In the genomic region with DNA sequence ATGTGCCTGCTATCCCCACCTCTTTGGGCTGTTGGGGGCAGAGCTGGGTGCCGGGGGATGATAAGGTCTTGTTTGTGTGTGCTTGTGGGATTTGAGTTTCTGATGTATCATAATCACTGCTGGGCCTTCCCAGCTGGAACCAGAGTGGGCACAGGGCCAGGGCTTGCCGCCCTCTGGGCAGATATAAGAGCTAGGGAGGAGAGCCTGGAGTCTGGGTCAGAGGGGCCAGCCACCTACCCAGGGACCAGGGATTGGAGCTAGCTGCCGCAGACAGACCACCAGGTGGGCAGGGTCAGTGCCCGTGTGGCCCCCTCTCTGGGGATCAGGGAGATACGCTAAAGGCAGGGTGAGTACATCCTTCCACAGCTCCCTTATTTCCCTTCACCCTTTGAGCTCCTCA, we compare ENCODE assay signal across 1 cellular context.
A peak's percentile ranks its signal among the peaks of the same experiment; 100 is the strongest.
TF ChIP-seq lines count a peak whose summit lies in the region.

No MANE protein-coding gene starts in this region.

TF ChIP-seq in HepG2, 621 proteins besides CTCF, POLR2A, EP300 and RAD21 (continued from another document and continues in another):
- TF ChIP-seq, protein P1, sequence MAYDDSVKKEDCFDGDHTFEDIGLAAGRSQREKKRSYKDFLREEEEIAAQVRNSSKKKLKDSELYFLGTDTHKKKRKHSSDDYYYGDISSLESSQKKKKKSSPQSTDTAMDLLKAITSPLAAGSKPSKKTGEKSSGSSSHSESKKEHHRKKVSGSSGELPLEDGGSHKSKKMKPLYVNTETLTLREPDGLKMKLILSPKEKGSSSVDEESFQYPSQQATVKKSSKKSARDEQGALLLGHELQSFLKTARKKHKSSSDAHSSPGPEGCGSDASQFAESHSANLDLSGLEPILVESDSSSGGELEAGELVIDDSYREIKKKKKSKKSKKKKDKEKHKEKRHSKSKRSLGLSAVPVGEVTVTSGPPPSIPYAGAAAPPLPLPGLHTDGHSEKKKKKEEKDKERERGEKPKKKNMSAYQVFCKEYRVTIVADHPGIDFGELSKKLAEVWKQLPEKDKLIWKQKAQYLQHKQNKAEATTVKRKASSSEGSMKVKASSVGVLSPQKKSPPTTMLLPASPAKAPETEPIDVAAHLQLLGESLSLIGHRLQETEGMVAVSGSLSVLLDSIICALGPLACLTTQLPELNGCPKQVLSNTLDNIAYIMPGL (CRISPR knock-in tag; IDR thresholded peaks at IDR 0.05; ENCODE audit: borderline replicate concordance in 1 of 2, low read depth in 1 of 2), result no peak
- TF ChIP-seq TBX2 (CRISPR knock-in tag; IDR thresholded peaks at IDR 0.05; ENCODE audit: borderline replicate concordance), result 0 out of 2 replicates have a peak, but pooled peaks have one; percentile 17
- TF ChIP-seq AGO1 (IDR thresholded peaks at IDR 0.05; ENCODE audit: low read depth, low read length, poor library complexity, severe bottlenecking), result no peak
- no peak for TF ChIP-seq YY1 (IDR thresholded peaks at IDR 0.05; ENCODE audit: insufficient read depth, insufficient replicate concordance, low read depth, low read length)
- no peak for TF ChIP-seq MEIS2 (CRISPR knock-in tag; IDR thresholded peaks at IDR 0.05)
- TF ChIP-seq RFXAP (CRISPR knock-in tag; IDR thresholded peaks at IDR 0.05; ENCODE audit: borderline replicate concordance), result no peak
- TF ChIP-seq ZFP1 (CRISPR knock-in tag; IDR thresholded peaks at IDR 0.05), result no peak
- TF ChIP-seq, protein P2, sequence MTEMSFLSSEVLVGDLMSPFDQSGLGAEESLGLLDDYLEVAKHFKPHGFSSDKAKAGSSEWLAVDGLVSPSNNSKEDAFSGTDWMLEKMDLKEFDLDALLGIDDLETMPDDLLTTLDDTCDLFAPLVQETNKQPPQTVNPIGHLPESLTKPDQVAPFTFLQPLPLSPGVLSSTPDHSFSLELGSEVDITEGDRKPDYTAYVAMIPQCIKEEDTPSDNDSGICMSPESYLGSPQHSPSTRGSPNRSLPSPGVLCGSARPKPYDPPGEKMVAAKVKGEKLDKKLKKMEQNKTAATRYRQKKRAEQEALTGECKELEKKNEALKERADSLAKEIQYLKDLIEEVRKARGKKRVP (CRISPR knock-in tag; IDR thresholded peaks at IDR 0.05), result no peak
- no peak for TF ChIP-seq ZNF530 (CRISPR knock-in tag; IDR thresholded peaks at IDR 0.05; ENCODE audit: low read depth)
- TF ChIP-seq, protein P3, sequence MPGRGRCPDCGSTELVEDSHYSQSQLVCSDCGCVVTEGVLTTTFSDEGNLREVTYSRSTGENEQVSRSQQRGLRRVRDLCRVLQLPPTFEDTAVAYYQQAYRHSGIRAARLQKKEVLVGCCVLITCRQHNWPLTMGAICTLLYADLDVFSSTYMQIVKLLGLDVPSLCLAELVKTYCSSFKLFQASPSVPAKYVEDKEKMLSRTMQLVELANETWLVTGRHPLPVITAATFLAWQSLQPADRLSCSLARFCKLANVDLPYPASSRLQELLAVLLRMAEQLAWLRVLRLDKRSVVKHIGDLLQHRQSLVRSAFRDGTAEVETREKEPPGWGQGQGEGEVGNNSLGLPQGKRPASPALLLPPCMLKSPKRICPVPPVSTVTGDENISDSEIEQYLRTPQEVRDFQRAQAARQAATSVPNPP (CRISPR knock-in tag; IDR thresholded peaks at IDR 0.05), result no peak
- TF ChIP-seq CHCHD3 (CRISPR knock-in tag; IDR thresholded peaks at IDR 0.05), result 0 out of 2 replicates have a peak, but pooled peaks have one; percentile 22
- TF ChIP-seq ZFP82 (CRISPR knock-in tag; IDR thresholded peaks at IDR 0.05; ENCODE audit: borderline replicate concordance), result no peak
- TF ChIP-seq, protein P4, sequence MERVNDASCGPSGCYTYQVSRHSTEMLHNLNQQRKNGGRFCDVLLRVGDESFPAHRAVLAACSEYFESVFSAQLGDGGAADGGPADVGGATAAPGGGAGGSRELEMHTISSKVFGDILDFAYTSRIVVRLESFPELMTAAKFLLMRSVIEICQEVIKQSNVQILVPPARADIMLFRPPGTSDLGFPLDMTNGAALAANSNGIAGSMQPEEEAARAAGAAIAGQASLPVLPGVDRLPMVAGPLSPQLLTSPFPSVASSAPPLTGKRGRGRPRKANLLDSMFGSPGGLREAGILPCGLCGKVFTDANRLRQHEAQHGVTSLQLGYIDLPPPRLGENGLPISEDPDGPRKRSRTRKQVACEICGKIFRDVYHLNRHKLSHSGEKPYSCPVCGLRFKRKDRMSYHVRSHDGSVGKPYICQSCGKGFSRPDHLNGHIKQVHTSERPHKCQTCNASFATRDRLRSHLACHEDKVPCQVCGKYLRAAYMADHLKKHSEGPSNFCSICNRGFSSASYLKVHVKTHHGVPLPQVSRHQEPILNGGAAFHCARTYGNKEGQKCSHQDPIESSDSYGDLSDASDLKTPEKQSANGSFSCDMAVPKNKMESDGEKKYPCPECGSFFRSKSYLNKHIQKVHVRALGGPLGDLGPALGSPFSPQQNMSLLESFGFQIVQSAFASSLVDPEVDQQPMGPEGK (CRISPR knock-in tag; IDR thresholded peaks at IDR 0.05), result no peak
- TF ChIP-seq, protein P5, sequence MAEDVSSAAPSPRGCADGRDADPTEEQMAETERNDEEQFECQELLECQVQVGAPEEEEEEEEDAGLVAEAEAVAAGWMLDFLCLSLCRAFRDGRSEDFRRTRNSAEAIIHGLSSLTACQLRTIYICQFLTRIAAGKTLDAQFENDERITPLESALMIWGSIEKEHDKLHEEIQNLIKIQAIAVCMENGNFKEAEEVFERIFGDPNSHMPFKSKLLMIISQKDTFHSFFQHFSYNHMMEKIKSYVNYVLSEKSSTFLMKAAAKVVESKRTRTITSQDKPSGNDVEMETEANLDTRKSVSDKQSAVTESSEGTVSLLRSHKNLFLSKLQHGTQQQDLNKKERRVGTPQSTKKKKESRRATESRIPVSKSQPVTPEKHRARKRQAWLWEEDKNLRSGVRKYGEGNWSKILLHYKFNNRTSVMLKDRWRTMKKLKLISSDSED (CRISPR knock-in tag; IDR thresholded peaks at IDR 0.05), result no peak
- no peak for TF ChIP-seq GABPA (IDR thresholded peaks at IDR 0.05; ENCODE audit: low read depth, low read length)
- TF ChIP-seq GABPA (CRISPR knock-in tag; IDR thresholded peaks at IDR 0.05; ENCODE audit: low read depth), result no peak
- TF ChIP-seq SAP130 (CRISPR knock-in tag; IDR thresholded peaks at IDR 0.05; ENCODE audit: low read depth), result no peak
- TF ChIP-seq IKZF1 (IDR thresholded peaks at IDR 0.05), result no peak
- TF ChIP-seq KLF13 (CRISPR knock-in tag; IDR thresholded peaks at IDR 0.05), result no peak
- no peak for TF ChIP-seq ARNTL (CRISPR knock-in tag; IDR thresholded peaks at IDR 0.05)
- no peak for TF ChIP-seq FOXC1 (CRISPR knock-in tag; IDR thresholded peaks at IDR 0.05; ENCODE audit: borderline replicate concordance)
- 0 out of 2 replicates have a peak, but pooled peaks have one; percentile 58 for TF ChIP-seq HNRNPL (IDR thresholded peaks at IDR 0.05; ENCODE audit: low read depth, low read length)
- TF ChIP-seq, protein P6, sequence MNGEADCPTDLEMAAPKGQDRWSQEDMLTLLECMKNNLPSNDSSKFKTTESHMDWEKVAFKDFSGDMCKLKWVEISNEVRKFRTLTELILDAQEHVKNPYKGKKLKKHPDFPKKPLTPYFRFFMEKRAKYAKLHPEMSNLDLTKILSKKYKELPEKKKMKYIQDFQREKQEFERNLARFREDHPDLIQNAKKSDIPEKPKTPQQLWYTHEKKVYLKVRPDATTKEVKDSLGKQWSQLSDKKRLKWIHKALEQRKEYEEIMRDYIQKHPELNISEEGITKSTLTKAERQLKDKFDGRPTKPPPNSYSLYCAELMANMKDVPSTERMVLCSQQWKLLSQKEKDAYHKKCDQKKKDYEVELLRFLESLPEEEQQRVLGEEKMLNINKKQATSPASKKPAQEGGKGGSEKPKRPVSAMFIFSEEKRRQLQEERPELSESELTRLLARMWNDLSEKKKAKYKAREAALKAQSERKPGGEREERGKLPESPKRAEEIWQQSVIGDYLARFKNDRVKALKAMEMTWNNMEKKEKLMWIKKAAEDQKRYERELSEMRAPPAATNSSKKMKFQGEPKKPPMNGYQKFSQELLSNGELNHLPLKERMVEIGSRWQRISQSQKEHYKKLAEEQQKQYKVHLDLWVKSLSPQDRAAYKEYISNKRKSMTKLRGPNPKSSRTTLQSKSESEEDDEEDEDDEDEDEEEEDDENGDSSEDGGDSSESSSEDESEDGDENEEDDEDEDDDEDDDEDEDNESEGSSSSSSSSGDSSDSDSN (CRISPR knock-in tag; IDR thresholded peaks at IDR 0.05), result 0 out of 2 replicates have a peak, but pooled peaks have one; percentile 2
- TF ChIP-seq ZNF720 (CRISPR knock-in tag; IDR thresholded peaks at IDR 0.05), result no peak
- 0 out of 2 replicates have a peak, but pooled peaks have one; percentile 11 for TF ChIP-seq SP2 (CRISPR knock-in tag; IDR thresholded peaks at IDR 0.05)
- TF ChIP-seq ZNF292 (CRISPR knock-in tag; IDR thresholded peaks at IDR 0.05; ENCODE audit: borderline replicate concordance, low read depth), result no peak
- TF ChIP-seq ZNF570 (CRISPR knock-in tag; IDR thresholded peaks at IDR 0.05; ENCODE audit: borderline replicate concordance), result no peak
- TF ChIP-seq GLI4 (CRISPR knock-in tag; IDR thresholded peaks at IDR 0.05; ENCODE audit: borderline replicate concordance), result 0 out of 2 replicates have a peak, but pooled peaks have one; percentile 51
- no peak for TF ChIP-seq ATF7 (IDR thresholded peaks at IDR 0.05)
- TF ChIP-seq ATF7 (CRISPR knock-in tag; IDR thresholded peaks at IDR 0.05), result no peak
- TF ChIP-seq, protein P7, sequence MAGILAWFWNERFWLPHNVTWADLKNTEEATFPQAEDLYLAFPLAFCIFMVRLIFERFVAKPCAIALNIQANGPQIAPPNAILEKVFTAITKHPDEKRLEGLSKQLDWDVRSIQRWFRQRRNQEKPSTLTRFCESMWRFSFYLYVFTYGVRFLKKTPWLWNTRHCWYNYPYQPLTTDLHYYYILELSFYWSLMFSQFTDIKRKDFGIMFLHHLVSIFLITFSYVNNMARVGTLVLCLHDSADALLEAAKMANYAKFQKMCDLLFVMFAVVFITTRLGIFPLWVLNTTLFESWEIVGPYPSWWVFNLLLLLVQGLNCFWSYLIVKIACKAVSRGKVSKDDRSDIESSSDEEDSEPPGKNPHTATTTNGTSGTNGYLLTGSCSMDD (CRISPR knock-in tag; IDR thresholded peaks at IDR 0.05), result no peak
- TF ChIP-seq ZFAT (CRISPR knock-in tag; conservative IDR thresholded peaks at IDR 0.05), result no peak
- TF ChIP-seq ZBTB7B (CRISPR knock-in tag; IDR thresholded peaks at IDR 0.05), result 0 out of 2 replicates have a peak, but pooled peaks have one; percentile 20
- TF ChIP-seq NCOA1 (CRISPR knock-in tag; IDR thresholded peaks at IDR 0.05), result 0 out of 2 replicates have a peak, but pooled peaks have one; percentile 66
- TF ChIP-seq ZNF614 (CRISPR knock-in tag; IDR thresholded peaks at IDR 0.05; ENCODE audit: borderline replicate concordance), result no peak
- no peak for TF ChIP-seq JUND (CRISPR knock-in tag; IDR thresholded peaks at IDR 0.05)
- TF ChIP-seq ZNF672 (CRISPR knock-in tag; IDR thresholded peaks at IDR 0.05), result no peak
- no peak for TF ChIP-seq ZNF451 (CRISPR knock-in tag; IDR thresholded peaks at IDR 0.05)
- no peak for TF ChIP-seq NFIB (CRISPR knock-in tag; IDR thresholded peaks at IDR 0.05; ENCODE audit: borderline replicate concordance)
- TF ChIP-seq, protein P8, sequence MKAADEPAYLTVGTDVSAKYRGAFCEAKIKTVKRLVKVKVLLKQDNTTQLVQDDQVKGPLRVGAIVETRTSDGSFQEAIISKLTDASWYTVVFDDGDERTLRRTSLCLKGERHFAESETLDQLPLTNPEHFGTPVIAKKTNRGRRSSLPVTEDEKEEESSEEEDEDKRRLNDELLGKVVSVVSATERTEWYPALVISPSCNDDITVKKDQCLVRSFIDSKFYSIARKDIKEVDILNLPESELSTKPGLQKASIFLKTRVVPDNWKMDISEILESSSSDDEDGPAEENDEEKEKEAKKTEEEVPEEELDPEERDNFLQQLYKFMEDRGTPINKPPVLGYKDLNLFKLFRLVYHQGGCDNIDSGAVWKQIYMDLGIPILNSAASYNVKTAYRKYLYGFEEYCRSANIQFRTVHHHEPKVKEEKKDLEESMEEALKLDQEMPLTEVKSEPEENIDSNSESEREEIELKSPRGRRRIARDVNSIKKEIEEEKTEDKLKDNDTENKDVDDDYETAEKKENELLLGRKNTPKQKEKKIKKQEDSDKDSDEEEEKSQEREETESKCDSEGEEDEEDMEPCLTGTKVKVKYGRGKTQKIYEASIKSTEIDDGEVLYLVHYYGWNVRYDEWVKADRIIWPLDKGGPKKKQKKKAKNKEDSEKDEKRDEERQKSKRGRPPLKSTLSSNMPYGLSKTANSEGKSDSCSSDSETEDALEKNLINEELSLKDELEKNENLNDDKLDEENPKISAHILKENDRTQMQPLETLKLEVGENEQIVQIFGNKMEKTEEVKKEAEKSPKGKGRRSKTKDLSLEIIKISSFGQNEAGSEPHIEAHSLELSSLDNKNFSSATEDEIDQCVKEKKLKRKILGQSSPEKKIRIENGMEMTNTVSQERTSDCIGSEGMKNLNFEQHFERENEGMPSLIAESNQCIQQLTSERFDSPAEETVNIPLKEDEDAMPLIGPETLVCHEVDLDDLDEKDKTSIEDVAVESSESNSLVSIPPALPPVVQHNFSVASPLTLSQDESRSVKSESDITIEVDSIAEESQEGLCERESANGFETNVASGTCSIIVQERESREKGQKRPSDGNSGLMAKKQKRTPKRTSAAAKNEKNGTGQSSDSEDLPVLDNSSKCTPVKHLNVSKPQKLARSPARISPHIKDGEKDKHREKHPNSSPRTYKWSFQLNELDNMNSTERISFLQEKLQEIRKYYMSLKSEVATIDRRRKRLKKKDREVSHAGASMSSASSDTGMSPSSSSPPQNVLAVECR (CRISPR knock-in tag; IDR thresholded peaks at IDR 0.05; ENCODE audit: borderline replicate concordance), result peak; percentile 48
- TF ChIP-seq MYC (CRISPR knock-in tag; IDR thresholded peaks at IDR 0.05; ENCODE audit: borderline replicate concordance), result no peak
- TF ChIP-seq ZNF557 (CRISPR knock-in tag; IDR thresholded peaks at IDR 0.05), result no peak
- no peak for TF ChIP-seq DPF2 (CRISPR knock-in tag; IDR thresholded peaks at IDR 0.05; ENCODE audit: borderline replicate concordance, low read depth)
- no peak for TF ChIP-seq CEBPG (CRISPR knock-in tag; IDR thresholded peaks at IDR 0.05)
- no peak for TF ChIP-seq TSC22D2 (CRISPR knock-in tag; IDR thresholded peaks at IDR 0.05; ENCODE audit: borderline replicate concordance)
- TF ChIP-seq DNMT1 (CRISPR knock-in tag; IDR thresholded peaks at IDR 0.05), result no peak
- TF ChIP-seq KAT8 (CRISPR knock-in tag; IDR thresholded peaks at IDR 0.05), result no peak
- no peak for TF ChIP-seq NFYC (CRISPR knock-in tag; IDR thresholded peaks at IDR 0.05)
- TF ChIP-seq SIX1 (CRISPR knock-in tag; IDR thresholded peaks at IDR 0.05; ENCODE audit: borderline replicate concordance), result no peak
- TF ChIP-seq, protein P9, sequence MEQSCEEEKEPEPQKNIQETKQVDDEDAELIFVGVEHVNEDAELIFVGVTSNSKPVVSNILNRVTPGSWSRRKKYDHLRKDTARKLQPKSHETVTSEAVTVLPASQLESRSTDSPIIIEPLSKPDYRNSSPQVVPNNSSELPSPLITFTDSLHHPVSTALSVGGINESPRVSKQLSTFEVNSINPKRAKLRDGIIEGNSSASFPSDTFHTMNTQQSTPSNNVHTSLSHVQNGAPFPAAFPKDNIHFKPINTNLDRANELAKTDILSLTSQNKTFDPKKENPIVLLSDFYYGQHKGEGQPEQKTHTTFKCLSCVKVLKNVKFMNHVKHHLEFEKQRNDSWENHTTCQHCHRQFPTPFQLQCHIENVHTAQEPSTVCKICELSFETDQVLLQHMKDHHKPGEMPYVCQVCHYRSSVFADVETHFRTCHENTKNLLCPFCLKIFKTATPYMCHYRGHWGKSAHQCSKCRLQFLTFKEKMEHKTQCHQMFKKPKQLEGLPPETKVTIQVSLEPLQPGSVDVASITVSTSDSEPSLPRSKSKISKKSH (CRISPR knock-in tag; IDR thresholded peaks at IDR 0.05; ENCODE audit: borderline replicate concordance), result no peak; the same call in 1 of the 2 replicates
- no peak for TF ChIP-seq MIXL1 (CRISPR knock-in tag; IDR thresholded peaks at IDR 0.05)
- no peak for TF ChIP-seq FOXM1 (CRISPR knock-in tag; IDR thresholded peaks at IDR 0.05)
- TF ChIP-seq SP4 (CRISPR knock-in tag; IDR thresholded peaks at IDR 0.05), result no peak
- TF ChIP-seq ZNF589 (CRISPR knock-in tag; conservative IDR thresholded peaks at IDR 0.05), result no peak
